In genomic region chr5:79707535-79707934, GRCh38 we compare ENCODE assay signal across 22 cellular contexts. TPM values are rescaled to one million over a fixed set of nuclear protein-coding genes. Genes with fewer than 3 reads are reported as not detected.
"Had no signal": no experiment of that assay in that cellular context is flagged by ENCODE, and none has a peak within 500 bp of the region (broad histone marks: within the 10 kb centered on the region; RNA-seq: fewer than 3 reads in every experiment).

No MANE protein-coding gene starts in this region.

- H3K9me3 ChIP-seq: esophagus squamous epithelium, lower lobe of right lung, mucosa of descending colon, right lobe of liver had no signal

- H3K4me3 ChIP-seq: esophagus squamous epithelium, lower lobe of right lung, mucosa of descending colon, right lobe of liver, skin epidermis, tibial nerve had no signal

- H3K27ac ChIP-seq: esophagus squamous epithelium, lower lobe of right lung, right lobe of liver, skin epidermis, tibial nerve had no signal

- DNase-seq: activated B cell treated with CpG ODN at 0.5 μM for 24 hours; activated CD8-positive, alpha-beta memory T cell treated with anti-CD3 and anti-CD28 coated beads, Interleukin-2, amount 10 ng/mL, durations not matched to agents 7 days and 5 days; activated CD8-positive, alpha-beta T cell treated with anti-CD3 and anti-CD28 coated beads, Interleukin-2, amount 10 ng/mL, durations not matched to agents 7 days and 5 days; activated naive CD4-positive, alpha-beta T cell treated with Interleukin-2 at 50 U/mL for 16 hours; activated T-cell treated with anti-CD3 and anti-CD28 coated beads, Interleukin-2, amount 50 U/mL, for 72 hours; anterior cingulate cortex; dermis blood vessel endothelial cell; effector CD4-positive, alpha-beta T cell; esophagus squamous epithelium; foreskin melanocyte; hypothalamus; immature natural killer cell; kidney; lower lobe of right lung; mucosa of descending colon; right lobe of liver; stimulated activated CD4-positive, alpha-beta T cell treated with anti-CD3 and anti-CD28 coated beads, Interleukin-4, amount 100 ng/mL, for 4 hours; stimulated activated CD8-positive, alpha-beta memory T cell treated with anti-CD3 and anti-CD28 coated beads, Interleukin-4, amount 100 ng/mL, for 48 hours; stimulated activated naive CD4-positive, alpha-beta T cell treated with Interleukin-2 at 50 U/mL for 16 hours; T-cell had no signal

- H3K36me3 ChIP-seq: esophagus squamous epithelium, lower lobe of right lung, right lobe of liver, tibial nerve had no signal

- H3K4me1 ChIP-seq: lower lobe of right lung had no signal

- H3K27me3 ChIP-seq: esophagus squamous epithelium, right lobe of liver, tibial nerve had no signal

RNA-seq across cellular contexts. Expression of gene CMYA5, which starts 17.9 kb away (rescaled TPM):
- polyA plus RNA-seq: immature natural killer cell had no signal
